ENCODE assay signal across 1 cellular context in genomic region chr1:53734650-53735211, GRCh38.
TF ChIP-seq lines count a peak whose summit lies in the region.

No MANE protein-coding gene starts in this region.

TF ChIP-seq in HepG2, 621 proteins besides CTCF, POLR2A, EP300 and RAD21:
- TF ChIP-seq CREB1 (IDR thresholded peaks at IDR 0.05) (peak; percentile 20; the same call in 1 of the 2 replicates), CREB1 (CRISPR knock-in tag; IDR thresholded peaks at IDR 0.05) (no peak), ZNF263 (CRISPR knock-in tag; IDR thresholded peaks at IDR 0.05) (no peak)
